ENCODE assay signal across 25 cellular contexts in the genomic region with DNA sequence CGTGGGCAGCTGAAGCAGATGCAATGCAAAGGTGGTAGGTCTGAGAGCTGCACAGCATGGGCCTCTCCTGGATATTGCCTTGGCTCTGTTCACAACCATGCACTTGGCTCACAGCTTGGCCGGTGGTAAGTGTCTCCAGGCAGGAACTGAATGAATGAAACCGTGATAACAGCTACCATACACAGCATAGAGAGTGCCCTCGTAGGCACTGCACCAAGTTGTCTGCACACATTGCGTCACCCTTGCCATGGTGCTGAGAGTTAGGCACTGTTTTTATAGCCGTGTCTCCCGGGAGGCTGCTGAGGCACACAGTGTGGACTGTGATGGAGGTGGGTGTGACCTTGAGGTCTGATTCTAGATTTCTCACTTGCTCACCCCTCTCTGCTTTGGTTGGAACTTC.
"Had no signal": no experiment of that assay in that cellular context is flagged by ENCODE, and none has a peak within 500 bp of the region (broad histone marks: within the 10 kb centered on the region; RNA-seq: fewer than 3 reads in every experiment).

No MANE protein-coding gene starts in this region.

- H3K36me3 ChIP-seq: breast epithelium had no signal

- ATAC-seq: activated CD4-positive, alpha-beta T cell treated with anti-CD3 and anti-CD28 coated beads for 36 hours; mucosa of descending colon; sciatic nerve had no signal

- DNase-seq: activated B cell treated with CpG ODN at 0.5 μM for 24 hours; activated CD4-positive, alpha-beta T cell treated with anti-CD3 and anti-CD28 coated beads for 36 hours; activated CD4-positive, alpha-beta T cell treated with anti-CD3 and anti-CD28 coated beads, Interleukin-2, amount 50 U/mL, for 48 hours; activated CD8-positive, alpha-beta memory T cell treated with anti-CD3 and anti-CD28 coated beads, Interleukin-2, amount 50 U/mL, for 48 hours; activated naive CD4-positive, alpha-beta T cell treated with anti-CD3 and anti-CD28 coated beads for 36 hours; activated naive CD8-positive, alpha-beta T cell treated with anti-CD3 and anti-CD28 coated beads, Interleukin-2, amount 10 ng/mL, durations not matched to agents 7 days and 5 days; activated T-cell treated with anti-CD3 and anti-CD28 coated beads, Interleukin-2, amount 50 U/mL, for 48 hours; amniotic stem cell; cerebellar nuclear complex; cortex of kidney; immature natural killer cell; kidney glomerular epithelial cell; mucosa of descending colon; nephron progenitor cell; nucleus accumbens; small intestine; stimulated activated CD4-positive, alpha-beta T cell treated with anti-CD3 and anti-CD28 coated beads, Interleukin-2, amount 100 ng/mL, for 24 hours; T-helper 9 cell; testis; trophoblast cell had no signal

- H3K36me3 Mint-ChIP-seq: activated naive CD8-positive, alpha-beta T cell treated with anti-CD3 and anti-CD28 coated beads, Interleukin-2, amount 10 ng/mL, durations not matched to agents 7 days and 5 days; immature natural killer cell; memory B cell; stimulated activated memory B cell treated with anti-CD40 and anti-IgM and Interleukin-4, amounts not matched to agents 10 μg/mL and 1 μg/mL and 100 μg/mL, for 72 hours had no signal

- H3K4me3 Mint-ChIP-seq: activated B cell treated with CpG ODN at 0.5 μM for 24 hours; activated CD4-positive, alpha-beta T cell treated with anti-CD3 and anti-CD28 coated beads for 36 hours; activated naive CD4-positive, alpha-beta T cell treated with anti-CD3 and anti-CD28 coated beads for 36 hours; activated naive CD8-positive, alpha-beta T cell treated with anti-CD3 and anti-CD28 coated beads, Interleukin-2, amount 10 ng/mL, durations not matched to agents 7 days and 5 days; immature natural killer cell; memory B cell; nephron progenitor cell; stimulated activated memory B cell treated with anti-CD40 and anti-IgM and Interleukin-4, amounts not matched to agents 10 μg/mL and 1 μg/mL and 100 μg/mL, for 72 hours had no signal

- H3K4me1 ChIP-seq: breast epithelium, testis had no signal

- H3K27ac Mint-ChIP-seq: activated B cell treated with CpG ODN at 0.5 μM for 24 hours; activated CD4-positive, alpha-beta T cell treated with anti-CD3 and anti-CD28 coated beads for 36 hours; activated naive CD4-positive, alpha-beta T cell treated with anti-CD3 and anti-CD28 coated beads for 36 hours; activated naive CD8-positive, alpha-beta T cell treated with anti-CD3 and anti-CD28 coated beads, Interleukin-2, amount 10 ng/mL, durations not matched to agents 7 days and 5 days; memory B cell; nephron progenitor cell; stimulated activated memory B cell treated with anti-CD40 and anti-IgM and Interleukin-4, amounts not matched to agents 10 μg/mL and 1 μg/mL and 100 μg/mL, for 72 hours had no signal

- H3K27ac ChIP-seq: breast epithelium, epithelial cell of prostate, testis had no signal

- H3K9me3 ChIP-seq: breast epithelium, mucosa of descending colon, testis had no signal

- H3K4me3 ChIP-seq: breast epithelium, mucosa of descending colon, testis had no signal

- H3K4me1 Mint-ChIP-seq: activated B cell treated with CpG ODN at 0.5 μM for 24 hours; activated CD4-positive, alpha-beta T cell treated with anti-CD3 and anti-CD28 coated beads for 36 hours; activated naive CD8-positive, alpha-beta T cell treated with anti-CD3 and anti-CD28 coated beads, Interleukin-2, amount 10 ng/mL, durations not matched to agents 7 days and 5 days; immature natural killer cell; memory B cell; stimulated activated memory B cell treated with anti-CD40 and anti-IgM and Interleukin-4, amounts not matched to agents 10 μg/mL and 1 μg/mL and 100 μg/mL, for 72 hours had no signal

- H3K27me3 ChIP-seq: breast epithelium, testis had no signal
